24 cellular contexts compared by ENCODE assay signal in the genomic region with DNA sequence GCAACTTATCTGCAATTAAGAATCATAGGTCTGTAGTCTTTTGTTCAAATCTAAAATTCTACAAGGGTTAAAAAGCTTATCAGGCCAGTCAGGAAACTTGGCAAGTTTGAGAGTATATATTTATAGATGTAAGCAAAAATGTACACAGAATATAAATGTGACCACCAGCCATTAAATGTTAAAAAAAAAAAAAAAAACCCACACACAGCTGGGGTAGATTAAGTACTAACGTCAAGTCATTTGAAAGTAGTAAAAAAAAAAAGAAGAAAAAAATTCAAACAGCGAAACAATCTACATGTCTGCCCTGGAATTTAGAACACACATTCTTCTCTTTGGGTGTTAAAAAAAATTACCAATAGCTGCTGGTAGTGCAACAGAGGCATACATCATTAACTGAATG.
DNase-seq lines count a peak whose midpoint lies in the region; ATAC-seq and TF ChIP-seq lines count a peak whose summit lies in the region.
"Had no signal": no experiment of that assay in that cellular context is flagged by ENCODE, and none has a peak within 500 bp of the region (broad histone marks: within the 10 kb centered on the region; RNA-seq: fewer than 3 reads in every experiment).

No MANE protein-coding gene starts in this region.

- H3K27me3 Mint-ChIP-seq in CD4-positive, CD25-positive, alpha-beta regulatory T cell = no peaks in the 10 kb centered on the region

- peaks cover 41% of the 10 kb centered on the region for H3K36me3 Mint-ChIP-seq in CD4-positive, CD25-positive, alpha-beta regulatory T cell
- H3K36me3 Mint-ChIP-seq: CD14-positive monocyte had no signal

- H3K27ac Mint-ChIP-seq in CD4-positive, CD25-positive, alpha-beta regulatory T cell = peak overlapping the region; percentile 41 to 77 (median 52)
- H3K27ac Mint-ChIP-seq: CD14-positive monocyte had no signal

- H3K9me3 Mint-ChIP-seq in CD4-positive, CD25-positive, alpha-beta regulatory T cell = no peaks in the 10 kb centered on the region
- H3K9me3 Mint-ChIP-seq: HFFc6 had no signal

- DNase-seq in CD4-positive, CD25-positive, alpha-beta regulatory T cell = no peak
- peak; percentile 70 for DNase-seq in SK-N-MC (ENCODE audit: low read depth, low spot score)
- peak; percentile 77 for DNase-seq in fibroblast of villous mesenchyme (ENCODE audit: low read depth)
- DNase-seq in thyroid gland = no peak
- DNase-seq in NCI-H1436 (lab: John Stamatoyannopoulos, UW) = no peak
- DNase-seq: COR-L47, DMS53, GOT3, HFFc6, Kasumi-1, NCI-H1105, NCI-H146, NCI-H2029, NCI-H526 treated with DMSO at 0.1 percent for 48 hours, SHP77, SW 1271 had no signal

- H3K4me1 Mint-ChIP-seq in CD4-positive, CD25-positive, alpha-beta regulatory T cell = peaks cover 18 to 60% (median 36%) of the 10 kb centered on the region in 4 donors

- WGBS in thyroid gland, 2 donors = 92% methylated on average over 2 of the region's 2 CpGs

- peak overlapping the region; percentile 33 for H3K9ac ChIP-seq in SK-N-MC (ENCODE audit: insufficient read length)

- H3K27me3 ChIP-seq in CD4-positive, CD25-positive, alpha-beta regulatory T cell (ENCODE audit: control insufficient read depth, insufficient read depth, low read length) = no peaks in the 10 kb centered on the region
- H3K27me3 ChIP-seq in thyroid gland = no peaks in the 10 kb centered on the region

- H3K4me3 Mint-ChIP-seq in CD4-positive, CD25-positive, alpha-beta regulatory T cell = no peak overlapping the region
- H3K4me3 Mint-ChIP-seq: CD14-positive monocyte, HFFc6 had no signal

- ATAC-seq in CD4-positive, CD25-positive, alpha-beta regulatory T cell (ENCODE audit: low read depth in 2 of 2) = no peak
- ATAC-seq in SK-N-SH treated with all-trans-retinoic acid at 6 μM for 48 hours = no peak
- no peak for ATAC-seq in HG03565 (IDR thresholded peaks at IDR 0.05; ENCODE audit: unreplicated experiment)
- ATAC-seq: A549, K562, Panc1 had no signal

- TF ChIP-seq POLR2A in thyroid gland (IDR thresholded peaks at IDR 0.05) = no peak

- H3K27ac ChIP-seq in CD4-positive, CD25-positive, alpha-beta regulatory T cell (ENCODE audit: insufficient read depth, low read length, poor library complexity, severe bottlenecking) = no peak overlapping the region
- H3K27ac ChIP-seq in SK-N-MC (peak overlapping the region; percentile 95), thyroid gland (peak overlapping the region in 2 of 3 donors; percentile 52 to 59)
- H3K27ac ChIP-seq: A549, RWPE1 had no signal

- no peaks in the 10 kb centered on the region for H3K9me3 ChIP-seq in CD4-positive, CD25-positive, alpha-beta regulatory T cell (ENCODE audit: control insufficient read depth in 2 of 2, low read length in 2 of 2)
- H3K9me3 ChIP-seq in SK-N-MC (ENCODE audit: low read depth, low read length) = no peaks in the 10 kb centered on the region
- H3K9me3 ChIP-seq in thyroid gland = no peaks in the 10 kb centered on the region
- H3K9me3 ChIP-seq: A549, HAP-1 had no signal

- peaks cover 56% of the 10 kb centered on the region for H3K36me3 ChIP-seq in CD4-positive, CD25-positive, alpha-beta regulatory T cell (ENCODE audit: control insufficient read depth, insufficient read depth, low read length)
- H3K36me3 ChIP-seq in SK-N-MC (ENCODE audit: insufficient read depth, low read length) (peaks cover 18% of the 10 kb centered on the region; the same call in 1 of the 2 replicates), thyroid gland (peaks cover 0 to 5% of the 10 kb centered on the region in 2 donors)
- H3K36me3 ChIP-seq: HAP-1 had no signal

- intact Hi-C loops in thyroid gland (cut with DNase I) = loop anchor here (10.0 kb wide), 3 partner anchors 272 to 762 kb away; partner anchors contain the start of gene MLLT3

- no peak overlapping the region for H3K4me3 ChIP-seq in CD4-positive, CD25-positive, alpha-beta regulatory T cell (ENCODE audit: low read depth, low read length)
- H3K4me3 ChIP-seq in SK-N-MC (peak overlapping the region; percentile 62), fibroblast of villous mesenchyme (ENCODE audit: low read depth, low read length) (no peak overlapping the region), thyroid gland (replicated peaks in 1 of 3) (no peak overlapping the region)
- H3K4me3 ChIP-seq: A549, HAP-1, K562 had no signal

- no peaks in the 10 kb centered on the region for H3K4me1 ChIP-seq in CD4-positive, CD25-positive, alpha-beta regulatory T cell (ENCODE audit: control insufficient read depth, insufficient read depth, low read length, poor library complexity, severe bottlenecking)
- H3K4me1 ChIP-seq in thyroid gland = peaks cover 24 to 37% of the 10 kb centered on the region in 2 donors

- no peak for TF ChIP-seq CTCF in fibroblast of villous mesenchyme (IDR thresholded peaks at IDR 0.05; ENCODE audit: insufficient read depth, low read depth, low read length)
- TF ChIP-seq CTCF in thyroid gland (IDR thresholded peaks at IDR 0.05) = no peak

TF ChIP-seq in SK-N-SH treated with all-trans-retinoic acid at 6 μM for 48 hours, 23 proteins besides CTCF, POLR2A, EP300 and RAD21:
- TF ChIP-seq SNAI2 (CRISPR knock-in tag; IDR thresholded peaks at IDR 0.05) (no peak), ZNF70 (CRISPR knock-in tag; IDR thresholded peaks at IDR 0.05) (no peak), ESRRG (CRISPR knock-in tag; IDR thresholded peaks at IDR 0.05) (no peak), ZFP30 (CRISPR knock-in tag; IDR thresholded peaks at IDR 0.05) (no peak), CSDC2 (CRISPR knock-in tag; IDR thresholded peaks at IDR 0.05) (no peak), PPARA (CRISPR knock-in tag; IDR thresholded peaks at IDR 0.05; ENCODE audit: borderline replicate concordance) (no peak), ZFP3 (CRISPR knock-in tag; IDR thresholded peaks at IDR 0.05) (no peak), OSR1 (CRISPR knock-in tag; IDR thresholded peaks at IDR 0.05) (no peak), PATZ1 (CRISPR knock-in tag; IDR thresholded peaks at IDR 0.05; ENCODE audit: borderline replicate concordance) (no peak), TCF4 (CRISPR knock-in tag; IDR thresholded peaks at IDR 0.05; ENCODE audit: borderline replicate concordance) (no peak), GLIS3 (CRISPR knock-in tag; IDR thresholded peaks at IDR 0.05) (no peak), RARB (CRISPR knock-in tag; IDR thresholded peaks at IDR 0.05) (no peak), ZC3H10 (CRISPR knock-in tag; IDR thresholded peaks at IDR 0.05) (no peak), CREB5 (CRISPR knock-in tag; IDR thresholded peaks at IDR 0.05; ENCODE audit: low read depth) (no peak), BACH2 (CRISPR knock-in tag; IDR thresholded peaks at IDR 0.05; ENCODE audit: borderline replicate concordance) (no peak), ISL1 (CRISPR knock-in tag; IDR thresholded peaks at IDR 0.05) (no peak), TOX (CRISPR knock-in tag; IDR thresholded peaks at IDR 0.05; ENCODE audit: borderline replicate concordance) (no peak)
- TF ChIP-seq, protein P1, sequence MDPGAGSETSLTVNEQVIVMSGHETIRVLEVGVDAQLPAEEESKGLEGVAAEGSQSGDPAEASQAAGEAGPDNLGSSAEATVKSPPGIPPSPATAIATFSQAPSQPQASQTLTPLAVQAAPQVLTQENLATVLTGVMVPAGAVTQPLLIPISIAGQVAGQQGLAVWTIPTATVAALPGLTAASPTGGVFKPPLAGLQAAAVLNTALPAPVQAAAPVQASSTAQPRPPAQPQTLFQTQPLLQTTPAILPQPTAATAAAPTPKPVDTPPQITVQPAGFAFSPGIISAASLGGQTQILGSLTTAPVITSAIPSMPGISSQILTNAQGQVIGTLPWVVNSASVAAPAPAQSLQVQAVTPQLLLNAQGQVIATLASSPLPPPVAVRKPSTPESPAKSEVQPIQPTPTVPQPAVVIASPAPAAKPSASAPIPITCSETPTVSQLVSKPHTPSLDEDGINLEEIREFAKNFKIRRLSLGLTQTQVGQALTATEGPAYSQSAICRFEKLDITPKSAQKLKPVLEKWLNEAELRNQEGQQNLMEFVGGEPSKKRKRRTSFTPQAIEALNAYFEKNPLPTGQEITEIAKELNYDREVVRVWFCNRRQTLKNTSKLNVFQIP (CRISPR knock-in tag; IDR thresholded peaks at IDR 0.05; ENCODE audit: borderline replicate concordance, low read depth) = no peak

Comparison
In these comparisons a context has a peak if more than half of its experiments do, and no peak if none do; other contexts are left out.
1. DNase-seq: peak in SK-N-MC (single experiment) and fibroblast of villous mesenchyme (single experiment); none in CD4-positive, CD25-positive, alpha-beta regulatory T cell (0 of 3), thyroid gland (0 of 2) and NCI-H1436 (single experiment).